In the genomic region with DNA sequence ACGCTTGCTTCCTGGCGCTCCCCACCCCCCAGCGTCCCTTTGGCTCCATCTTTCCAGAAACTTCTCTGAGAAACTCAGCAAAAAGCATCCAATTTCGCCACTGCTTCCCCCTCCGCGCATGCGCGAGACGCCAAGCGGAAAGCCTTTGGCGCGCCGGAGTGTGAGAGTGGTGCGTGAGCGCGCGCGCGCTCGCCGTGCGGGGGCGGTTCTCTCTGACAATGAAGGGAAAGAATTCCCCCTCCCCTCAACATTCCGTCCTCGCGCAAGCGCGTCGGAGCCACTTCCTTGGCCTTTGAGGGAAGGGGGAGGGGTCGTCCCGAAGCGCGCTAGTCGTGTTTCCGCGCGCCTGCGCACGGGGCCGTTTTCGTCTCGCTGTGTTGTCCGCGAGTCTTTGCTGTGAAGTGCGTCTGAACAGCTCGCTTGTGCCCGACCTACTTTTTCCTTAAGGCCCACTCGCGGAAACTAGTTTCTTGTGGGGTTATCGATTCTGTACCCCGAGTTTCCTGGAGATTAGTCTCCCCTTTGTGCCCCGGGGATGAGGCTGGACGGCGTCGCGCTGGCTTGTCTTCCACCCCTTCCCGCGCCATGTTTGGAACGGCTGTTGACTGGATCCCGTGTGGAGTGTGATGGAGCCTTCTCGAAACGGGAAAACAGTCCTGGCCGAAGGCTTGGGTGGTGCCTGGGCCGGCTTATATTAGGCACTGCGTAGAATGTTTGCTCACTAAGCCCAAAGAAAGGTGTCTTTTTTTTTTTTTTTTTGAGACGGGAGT, we compare ENCODE assay signal across 8 cellular contexts. TPM values are rescaled to one million over a fixed set of nuclear protein-coding genes. Genes with fewer than 3 reads are reported as not detected.
DNase-seq lines count a peak whose midpoint lies in the region; ATAC-seq and TF ChIP-seq lines count a peak whose summit lies in the region.

No MANE protein-coding gene starts in this region.

- peaks cover 12% of the 10 kb centered on the region for H3K36me3 Mint-ChIP-seq in activated CD4-positive, alpha-beta memory T cell treated with anti-CD3 and anti-CD28 coated beads, Interleukin-2, amount 10 ng/mL, durations not matched to agents 7 days and 5 days (ENCODE audit: low read depth)

- peak overlapping the region; percentile 94 to 96 for H3K9ac ChIP-seq in liver (ENCODE audit: low read depth in 1 of 2, low read length in 2 of 2)

- H3K4me3 ChIP-seq in HL-60 (replicated peaks; ENCODE audit: insufficient read depth, low read length) (peak overlapping the region; percentile 63), dorsolateral prefrontal cortex (peak overlapping the region; percentile 64 to 95 (median 83)), liver (ENCODE audit: low read depth in 1 of 3, low read length in 3 of 3) (peak overlapping the region; percentile 71 to 76 (median 73))

- peak overlapping the region; percentile 86 for H3K4me3 Mint-ChIP-seq in activated CD4-positive, alpha-beta memory T cell treated with anti-CD3 and anti-CD28 coated beads, Interleukin-2, amount 10 ng/mL, durations not matched to agents 7 days and 5 days

- peak in 1 of 2 donors; percentile 21 for TF ChIP-seq RAD21 in liver (IDR thresholded peaks at IDR 0.05)

- H3K27ac Mint-ChIP-seq in activated CD4-positive, alpha-beta memory T cell treated with anti-CD3 and anti-CD28 coated beads, Interleukin-2, amount 10 ng/mL, durations not matched to agents 7 days and 5 days = peak overlapping the region; percentile 94

- peak; percentile 37 for ATAC-seq in GM19438 (IDR thresholded peaks at IDR 0.05; ENCODE audit: low read depth, unreplicated experiment)

- peaks cover 1 to 15% (median 7%) of the 10 kb centered on the region in 4 donors for H3K4me1 ChIP-seq in liver (ENCODE audit: control insufficient read depth in 4 of 4, insufficient read depth in 4 of 4, low read length in 3 of 4)

- no peaks in the 10 kb centered on the region for H3K9me3 ChIP-seq in liver (ENCODE audit: control insufficient read depth in 4 of 4, low read length in 3 of 4)

- CTCF ChIA-PET in activated CD4-positive, alpha-beta memory T cell treated with anti-CD3 and anti-CD28 coated beads, Interleukin-2, amount 10 ng/mL, durations not matched to agents 7 days and 5 days (lab: Charles Lee) = interaction anchor here (0.6 to 3.2 kb wide), 3 partner anchors 9 to 23 kb away, joined by 3 to 19 read pairs (median 4); a partner anchor contains a TSS

- POLR2A ChIA-PET in activated CD4-positive, alpha-beta memory T cell treated with anti-CD3 and anti-CD28 coated beads, Interleukin-2, amount 10 ng/mL, durations not matched to agents 7 days and 5 days (lab: Charles Lee) = interaction anchor here (1.0 to 4.7 kb wide), 3 partner anchors 12 to 138 kb away, joined by 3 to 158 read pairs (median 3); a partner anchor contains a TSS

- H3K36me3 ChIP-seq in liver (ENCODE audit: control insufficient read depth in 4 of 4, insufficient read depth in 3 of 4, low read depth in 1 of 4, low read length in 3 of 4) = no peaks in the 10 kb centered on the region

- H3K27ac ChIP-seq in C4-2B (peak overlapping the region; percentile 98), HL-60 (replicated peaks) (peak overlapping the region; percentile 99), dorsolateral prefrontal cortex (peak overlapping the region; percentile 97 to 100 (median 100)), liver (ENCODE audit: low read depth in 1 of 2, low read length in 2 of 2) (peak overlapping the region; percentile 99 to 100)

- peaks cover 31% of the 10 kb centered on the region for H3K4me1 Mint-ChIP-seq in activated CD4-positive, alpha-beta memory T cell treated with anti-CD3 and anti-CD28 coated beads, Interleukin-2, amount 10 ng/mL, durations not matched to agents 7 days and 5 days

- no peaks in the 10 kb centered on the region for H3K27me3 Mint-ChIP-seq in activated CD4-positive, alpha-beta memory T cell treated with anti-CD3 and anti-CD28 coated beads, Interleukin-2, amount 10 ng/mL, durations not matched to agents 7 days and 5 days

- 2% methylated on average over 66 of the region's 66 CpGs for WGBS in liver

- DNase-seq in HL-60 (ENCODE audit: low read depth in 1 of 2, low spot score in 1 of 2) (peak; percentile 98 to 99), NCI-H82 treated with DMSO at 0.1 percent for 48 hours (lab: John Stamatoyannopoulos, UW; ENCODE audit: unreplicated experiment) (peak; percentile 96), dorsolateral prefrontal cortex (peak; percentile 97 to 99 (median 98))
- DNase-seq in activated CD4-positive, alpha-beta memory T cell treated with anti-CD3 and anti-CD28 coated beads, Interleukin-2, amount 10 ng/mL, durations not matched to agents 7 days and 5 days = peak; percentile 99
- peak; percentile 98 to 99 for DNase-seq in stimulated activated CD4-positive, alpha-beta T cell treated with anti-CD3 and anti-CD28 coated beads, Interleukin-2, amount 100 ng/mL, for 48 hours

- TF ChIP-seq CTCF in C4-2B (conservative IDR thresholded peaks at IDR 0.05) (no peak), HL-60 (IDR thresholded peaks at IDR 0.05; ENCODE audit: insufficient read depth, low read length) (no peak), dorsolateral prefrontal cortex (IDR thresholded peaks at IDR 0.05 in 54 of 56, conservative IDR thresholded peaks at IDR 0.05 in 2 of 56; ENCODE audit: low read depth in 1 of 56, partially characterized antibody in 56 of 56) (peak in 18 of 56 donors; percentile 5 to 46 (median 20)), liver (IDR thresholded peaks at IDR 0.05; ENCODE audit: low read depth, low read length, missing input control) (no peak)

- H3K9me3 Mint-ChIP-seq in activated CD4-positive, alpha-beta memory T cell treated with anti-CD3 and anti-CD28 coated beads, Interleukin-2, amount 10 ng/mL, durations not matched to agents 7 days and 5 days = no peaks in the 10 kb centered on the region

- no peaks in the 10 kb centered on the region for H3K27me3 ChIP-seq in HL-60 (ENCODE audit: insufficient read depth, poor library complexity, severe bottlenecking)
- no peaks in the 10 kb centered on the region for H3K27me3 ChIP-seq in dorsolateral prefrontal cortex
- H3K27me3 ChIP-seq in liver (ENCODE audit: control insufficient read depth in 4 of 4, insufficient read depth in 4 of 4, low read length in 3 of 4) = no peaks in the 10 kb centered on the region

- intact Hi-C loops in dorsolateral prefrontal cortex (cut with DNase I) = loop anchor here (1.0 to 2.0 kb wide), 2 partner anchors 11 to 129 kb away; a partner anchor contains a TSS

TF ChIP-seq in liver, 16 proteins besides CTCF, POLR2A, EP300 and RAD21 (continues in another document):
- TF ChIP-seq NR2F2 (IDR thresholded peaks at IDR 0.05) (peak; percentile 41), FOXA1 (IDR thresholded peaks at IDR 0.05) (peak; percentile 39), EGR1 (IDR thresholded peaks at IDR 0.05; ENCODE audit: low read depth in 2 of 2) (peak; percentile 100), SP1 (IDR thresholded peaks at IDR 0.05) (peak; percentile 84), YY1 (IDR thresholded peaks at IDR 0.05) (peak; percentile 90), HNF4G (IDR thresholded peaks at IDR 0.05) (no peak), TAF1 (conservative IDR thresholded peaks at IDR 0.05) (peak; percentile 60), HNF4A (conservative IDR thresholded peaks at IDR 0.05) (peak in 1 of 2 donors; percentile 75), JUND (IDR thresholded peaks at IDR 0.05) (peak in 1 of 2 donors; percentile 34)
- TF ChIP-seq, protein P1, sequence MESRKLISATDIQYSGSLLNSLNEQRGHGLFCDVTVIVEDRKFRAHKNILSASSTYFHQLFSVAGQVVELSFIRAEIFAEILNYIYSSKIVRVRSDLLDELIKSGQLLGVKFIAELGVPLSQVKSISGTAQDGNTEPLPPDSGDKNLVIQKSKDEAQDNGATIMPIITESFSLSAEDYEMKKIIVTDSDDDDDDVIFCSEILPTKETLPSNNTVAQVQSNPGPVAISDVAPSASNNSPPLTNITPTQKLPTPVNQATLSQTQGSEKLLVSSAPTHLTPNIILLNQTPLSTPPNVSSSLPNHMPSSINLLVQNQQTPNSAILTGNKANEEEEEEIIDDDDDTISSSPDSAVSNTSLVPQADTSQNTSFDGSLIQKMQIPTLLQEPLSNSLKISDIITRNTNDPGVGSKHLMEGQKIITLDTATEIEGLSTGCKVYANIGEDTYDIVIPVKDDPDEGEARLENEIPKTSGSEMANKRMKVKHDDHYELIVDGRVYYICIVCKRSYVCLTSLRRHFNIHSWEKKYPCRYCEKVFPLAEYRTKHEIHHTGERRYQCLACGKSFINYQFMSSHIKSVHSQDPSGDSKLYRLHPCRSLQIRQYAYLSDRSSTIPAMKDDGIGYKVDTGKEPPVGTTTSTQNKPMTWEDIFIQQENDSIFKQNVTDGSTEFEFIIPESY (IDR thresholded peaks at IDR 0.05) = peak; percentile 94
- TF ChIP-seq, protein P2, sequence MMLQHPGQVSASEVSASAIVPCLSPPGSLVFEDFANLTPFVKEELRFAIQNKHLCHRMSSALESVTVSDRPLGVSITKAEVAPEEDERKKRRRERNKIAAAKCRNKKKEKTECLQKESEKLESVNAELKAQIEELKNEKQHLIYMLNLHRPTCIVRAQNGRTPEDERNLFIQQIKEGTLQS (IDR thresholded peaks at IDR 0.05) = no peak
- TF ChIP-seq, protein P3, sequence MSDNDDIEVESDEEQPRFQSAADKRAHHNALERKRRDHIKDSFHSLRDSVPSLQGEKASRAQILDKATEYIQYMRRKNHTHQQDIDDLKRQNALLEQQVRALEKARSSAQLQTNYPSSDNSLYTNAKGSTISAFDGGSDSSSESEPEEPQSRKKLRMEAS (IDR thresholded peaks at IDR 0.05) = peak; percentile 52

RNA-seq across cellular contexts. Expression of a gene that starts 11.6 kb away (rescaled TPM):
- 10 to 100 TPM; 52.1 to 52.5 TPM for total RNA-seq in activated CD4-positive, alpha-beta memory T cell treated with anti-CD3 and anti-CD28 coated beads, Interleukin-2, amount 10 ng/mL, durations not matched to agents 7 days and 5 days
- total RNA-seq in dorsolateral prefrontal cortex (100 to 1,000 TPM in 25 of 120 experiments, 10 to 100 TPM in 95; 64.4 to 134 (median 84.8) TPM), liver (10 to 100 TPM; 17.9 to 29.4 TPM)
- polyA plus RNA-seq in liver = 10 to 100 TPM in 1 of 2 donors, 1 to 10 TPM in 1; 7.4 to 12.4 TPM

RNA-seq across cellular contexts. Expression of a gene that starts 28.5 kb away (rescaled TPM):
- total RNA-seq in activated CD4-positive, alpha-beta memory T cell treated with anti-CD3 and anti-CD28 coated beads, Interleukin-2, amount 10 ng/mL, durations not matched to agents 7 days and 5 days = 1 to 10 TPM; 1.5 to 1.6 TPM
- total RNA-seq in dorsolateral prefrontal cortex = 1 to 10 TPM in 119 of 120 experiments, under 1 TPM in 1; 0.97 to 5.3 (median 3.0) TPM
- total RNA-seq in liver = 1 to 10 TPM in 1 of 2 donors, under 1 TPM in 1; 0.84 to 2.9 TPM
- 1 to 10 TPM in 1 of 2 donors, under 1 TPM in 1; 0.50 to 1.9 TPM for polyA plus RNA-seq in liver

Comparison
In these comparisons a context has a peak if more than half of its experiments do, and no peak if none do; other contexts are left out.
1. Peak in every context shown above with its lines: DNase-seq, ATAC-seq, H3K4me3 ChIP-seq and H3K27ac ChIP-seq.